Comparison of ENCODE assay signal across 2 cellular contexts in genomic region chr2:140539506-140539905, GRCh38.
TF ChIP-seq lines count a peak whose summit lies in the region.

No MANE protein-coding gene starts in this region.

TF ChIP-seq in SK-N-SH, 30 proteins besides CTCF, POLR2A, EP300 and RAD21 (continued from another document):
- TF ChIP-seq REST (IDR thresholded peaks at IDR 0.05; ENCODE audit: low read depth, low read length): no peak
- TF ChIP-seq NFIC (IDR thresholded peaks at IDR 0.05; ENCODE audit: borderline replicate concordance): no peak
- no peak for TF ChIP-seq ZBTB33 (IDR thresholded peaks at IDR 0.05; ENCODE audit: borderline replicate concordance, low read depth)
- no peak for TF ChIP-seq TAF1 (IDR thresholded peaks at IDR 0.05; ENCODE audit: borderline replicate concordance, low read depth, low read length)
- no peak for TF ChIP-seq PBX3 (IDR thresholded peaks at IDR 0.05)
- TF ChIP-seq RFX5 (IDR thresholded peaks at IDR 0.05; ENCODE audit: low read length): no peak
- no peak for TF ChIP-seq GATA2 (CRISPR knock-in tag; IDR thresholded peaks at IDR 0.05)
- no peak for TF ChIP-seq USF2 (IDR thresholded peaks at IDR 0.05; ENCODE audit: borderline replicate concordance, low read depth, low read length)

TF ChIP-seq in SK-N-SH treated with all-trans-retinoic acid at 6 μM for 48 hours, 23 proteins besides CTCF, POLR2A, EP300 and RAD21 (continued from another document):
- TF ChIP-seq ZFP30 (CRISPR knock-in tag; IDR thresholded peaks at IDR 0.05) (no peak), POU6F1 (CRISPR knock-in tag; IDR thresholded peaks at IDR 0.05; ENCODE audit: borderline replicate concordance, low read depth) (no peak), CSDC2 (CRISPR knock-in tag; IDR thresholded peaks at IDR 0.05) (no peak), TCF4 (CRISPR knock-in tag; IDR thresholded peaks at IDR 0.05; ENCODE audit: borderline replicate concordance) (no peak), PPARA (CRISPR knock-in tag; IDR thresholded peaks at IDR 0.05; ENCODE audit: borderline replicate concordance) (no peak), ZNF70 (CRISPR knock-in tag; IDR thresholded peaks at IDR 0.05) (no peak), ZNF8 (CRISPR knock-in tag; IDR thresholded peaks at IDR 0.05) (no peak), ARNTL (CRISPR knock-in tag; IDR thresholded peaks at IDR 0.05; ENCODE audit: borderline replicate concordance, low read depth) (no peak), ESRRG (CRISPR knock-in tag; IDR thresholded peaks at IDR 0.05) (no peak)
